Comparison of ENCODE assay signal across 1 cellular context in genomic region chr21:29238052-29238966, GRCh38.
TF ChIP-seq lines count a peak whose summit lies in the region.

No MANE protein-coding gene starts in this region.

TF ChIP-seq in K562, 482 proteins besides CTCF, POLR2A, EP300 and RAD21 (continued from another document):
- TF ChIP-seq, protein P1, sequence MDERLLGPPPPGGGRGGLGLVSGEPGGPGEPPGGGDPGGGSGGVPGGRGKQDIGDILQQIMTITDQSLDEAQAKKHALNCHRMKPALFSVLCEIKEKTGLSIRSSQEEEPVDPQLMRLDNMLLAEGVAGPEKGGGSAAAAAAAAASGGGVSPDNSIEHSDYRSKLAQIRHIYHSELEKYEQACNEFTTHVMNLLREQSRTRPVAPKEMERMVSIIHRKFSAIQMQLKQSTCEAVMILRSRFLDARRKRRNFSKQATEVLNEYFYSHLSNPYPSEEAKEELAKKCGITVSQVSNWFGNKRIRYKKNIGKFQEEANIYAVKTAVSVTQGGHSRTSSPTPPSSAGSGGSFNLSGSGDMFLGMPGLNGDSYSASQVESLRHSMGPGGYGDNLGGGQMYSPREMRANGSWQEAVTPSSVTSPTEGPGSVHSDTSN (CRISPR knock-in tag; IDR thresholded peaks at IDR 0.05; ENCODE audit: low read depth): no peak
- TF ChIP-seq, protein P1 (tag; conservative IDR thresholded peaks at IDR 0.05; ENCODE audit: low read depth): peak; percentile 24; the same call in 1 of the 2 replicates
- no peak for TF ChIP-seq CHCHD3 (CRISPR knock-in tag; IDR thresholded peaks at IDR 0.05)
- TF ChIP-seq HOMEZ (CRISPR knock-in tag; IDR thresholded peaks at IDR 0.05): no peak
- no peak for TF ChIP-seq HOXB6 (CRISPR knock-in tag; IDR thresholded peaks at IDR 0.05; ENCODE audit: borderline replicate concordance)
- TF ChIP-seq ZFP30 (CRISPR knock-in tag; IDR thresholded peaks at IDR 0.05; ENCODE audit: borderline replicate concordance): no peak
- no peak for TF ChIP-seq CC2D1A (IDR thresholded peaks at IDR 0.05)
- no peak for TF ChIP-seq PRPF4 (IDR thresholded peaks at IDR 0.05; ENCODE audit: insufficient read depth, low read depth, low read length, poor library complexity, severe bottlenecking)
- no peak for TF ChIP-seq ZNF780A (CRISPR knock-in tag; IDR thresholded peaks at IDR 0.05)
- TF ChIP-seq STAT5B (CRISPR knock-in tag; IDR thresholded peaks at IDR 0.05): no peak
- TF ChIP-seq SMARCA4 (IDR thresholded peaks at IDR 0.05): no peak
- peak; percentile 14 for TF ChIP-seq MEIS2 (IDR thresholded peaks at IDR 0.05; ENCODE audit: partially characterized antibody)
- no peak for TF ChIP-seq GTF2A2 (tag; IDR thresholded peaks at IDR 0.05)
- no peak for TF ChIP-seq ZFP36 (IDR thresholded peaks at IDR 0.05; ENCODE audit: low read depth, low read length, partially characterized antibody)
